ENCODE assay signal across 14 cellular contexts in genomic region chr4:76579596-76580375, GRCh38.
DNase-seq lines count a peak whose midpoint lies in the region; ATAC-seq and TF ChIP-seq lines count a peak whose summit lies in the region.
"Had no signal": no experiment of that assay in that cellular context is flagged by ENCODE, and none has a peak within 500 bp of the region (broad histone marks: within the 10 kb centered on the region; RNA-seq: fewer than 3 reads in every experiment).

No MANE protein-coding gene starts in this region.

- no peak overlapping the region for H3K4me3 Mint-ChIP-seq in glutamatergic neuron (ENCODE audit: unreplicated experiment)
- H3K4me3 Mint-ChIP-seq: activated naive CD4-positive, alpha-beta T cell treated with anti-CD3 and anti-CD28 coated beads, Interleukin-2, amount 10 ng/mL, durations not matched to agents 7 days and 5 days; stimulated activated memory B cell treated with anti-CD40 and anti-IgM and Interleukin-4, amounts not matched to agents 10 μg/mL and 1 μg/mL and 100 μg/mL, for 72 hours had no signal

- H3K27me3 ChIP-seq in foreskin keratinocyte = peaks cover 38% of the 10 kb centered on the region
- H3K27me3 ChIP-seq: esophagus muscularis mucosa had no signal

- H3K4me1 ChIP-seq in foreskin keratinocyte = peaks cover 3% of the 10 kb centered on the region
- H3K4me1 ChIP-seq: prostate gland had no signal

- DNase-seq in NCI-H1417 (lab: John Stamatoyannopoulos, UW) = peak; percentile 70 to 87 (median 72)
- DNase-seq in NCI-H774 (lab: John Stamatoyannopoulos, UW) = peak; percentile 51
- peak in 1 of 2 donors; percentile 50 for DNase-seq in foreskin keratinocyte
- no peak for DNase-seq in glutamatergic neuron
- no peak for DNase-seq in amniotic stem cell (lab: John Stamatoyannopoulos, UW)
- DNase-seq: activated naive CD4-positive, alpha-beta T cell treated with anti-CD3 and anti-CD28 coated beads, Interleukin-2, amount 10 ng/mL, durations not matched to agents 7 days and 5 days; central memory CD4-positive, alpha-beta T cell had no signal

- H3K27ac ChIP-seq in 22Rv1 (peak overlapping the region; percentile 43), foreskin keratinocyte (no peak overlapping the region)
- H3K27ac ChIP-seq: esophagus muscularis mucosa, prostate gland had no signal

- H3K4me1 Mint-ChIP-seq in glutamatergic neuron (ENCODE audit: low read depth, unreplicated experiment) = no peaks in the 10 kb centered on the region
- H3K4me1 Mint-ChIP-seq: activated naive CD4-positive, alpha-beta T cell treated with anti-CD3 and anti-CD28 coated beads, Interleukin-2, amount 10 ng/mL, durations not matched to agents 7 days and 5 days; stimulated activated memory B cell treated with anti-CD40 and anti-IgM and Interleukin-4, amounts not matched to agents 10 μg/mL and 1 μg/mL and 100 μg/mL, for 72 hours had no signal

- ATAC-seq in foreskin keratinocyte (peak; percentile 74), GM18517 (IDR thresholded peaks at IDR 0.05; ENCODE audit: unreplicated experiment) (no peak), GM18909 (IDR thresholded peaks at IDR 0.05; ENCODE audit: poor library complexity, unreplicated experiment) (no peak)
- ATAC-seq: GM12878; stimulated activated memory B cell treated with anti-CD40 and anti-IgM and Interleukin-4, amounts not matched to agents 10 μg/mL and 1 μg/mL and 100 μg/mL, for 72 hours had no signal

- TF ChIP-seq CTCF in 22Rv1 (IDR thresholded peaks at IDR 0.05) (no peak), foreskin keratinocyte (conservative IDR thresholded peaks at IDR 0.05) (no peak), glutamatergic neuron (IDR thresholded peaks at IDR 0.05; ENCODE audit: partially characterized antibody, unreplicated experiment) (no peak)

- H3K36me3 Mint-ChIP-seq in glutamatergic neuron (ENCODE audit: unreplicated experiment) = peaks cover 3% of the 10 kb centered on the region
- H3K36me3 Mint-ChIP-seq: activated naive CD4-positive, alpha-beta T cell treated with anti-CD3 and anti-CD28 coated beads, Interleukin-2, amount 10 ng/mL, durations not matched to agents 7 days and 5 days; stimulated activated memory B cell treated with anti-CD40 and anti-IgM and Interleukin-4, amounts not matched to agents 10 μg/mL and 1 μg/mL and 100 μg/mL, for 72 hours had no signal

- H3K9me3 Mint-ChIP-seq in glutamatergic neuron (ENCODE audit: unreplicated experiment) = no peaks in the 10 kb centered on the region
- H3K9me3 Mint-ChIP-seq: activated naive CD4-positive, alpha-beta T cell treated with anti-CD3 and anti-CD28 coated beads, Interleukin-2, amount 10 ng/mL, durations not matched to agents 7 days and 5 days; stimulated activated memory B cell treated with anti-CD40 and anti-IgM and Interleukin-4, amounts not matched to agents 10 μg/mL and 1 μg/mL and 100 μg/mL, for 72 hours had no signal

- no peak overlapping the region for H3K27ac Mint-ChIP-seq in glutamatergic neuron (ENCODE audit: unreplicated experiment)
- H3K27ac Mint-ChIP-seq: activated naive CD4-positive, alpha-beta T cell treated with anti-CD3 and anti-CD28 coated beads, Interleukin-2, amount 10 ng/mL, durations not matched to agents 7 days and 5 days; stimulated activated memory B cell treated with anti-CD40 and anti-IgM and Interleukin-4, amounts not matched to agents 10 μg/mL and 1 μg/mL and 100 μg/mL, for 72 hours had no signal

- H3K27me3 Mint-ChIP-seq in glutamatergic neuron (ENCODE audit: unreplicated experiment) = no peaks in the 10 kb centered on the region

Comparison
In these comparisons a context has a peak if more than half of its experiments do, and no peak if none do; other contexts are left out.
1. DNase-seq: peak in NCI-H1417 (3 of 3) and NCI-H774 (single experiment); none in glutamatergic neuron (single experiment) and amniotic stem cell (single experiment).